ENCODE assay signal across 11 cellular contexts in the genomic region with DNA sequence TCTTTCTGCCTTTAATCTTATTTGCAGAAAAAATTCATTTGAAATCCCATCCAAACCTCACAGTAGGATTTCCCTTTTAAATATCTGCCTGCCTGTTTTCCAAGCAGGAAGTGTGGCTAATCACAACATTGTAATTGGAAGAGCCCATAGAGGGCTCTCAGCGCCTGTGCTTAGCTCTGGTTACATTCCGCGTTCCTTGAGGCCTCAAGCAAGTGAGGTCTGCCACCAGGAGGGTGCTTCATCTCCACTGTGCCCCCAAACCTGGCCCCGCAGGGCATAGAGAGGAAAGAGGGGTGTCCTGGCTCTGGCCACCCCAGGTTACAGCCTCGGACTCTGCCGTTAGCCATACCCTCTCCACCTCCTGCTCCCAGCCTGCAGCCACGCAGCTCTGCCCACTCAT.
DNase-seq lines count a peak whose midpoint lies in the region; ATAC-seq and TF ChIP-seq lines count a peak whose summit lies in the region.
"Had no signal": no experiment of that assay in that cellular context is flagged by ENCODE, and none has a peak within 500 bp of the region (broad histone marks: within the 10 kb centered on the region; RNA-seq: fewer than 3 reads in every experiment).

No MANE protein-coding gene starts in this region.

- WGBS in mesendoderm (ENCODE audit: extremely low coverage, insufficient coverage, low lambda C conversion rate), result no CpG with 5 or more reads among the region's 7 CpGs

- H4K5ac ChIP-seq in mesendoderm (ENCODE audit: low read length), result no peak overlapping the region

- no peak overlapping the region for H3K4ac ChIP-seq in mesendoderm (ENCODE audit: low read depth, low read length)

- POLR2A ChIA-PET in activated CD8-positive, alpha-beta T cell treated with anti-CD3 and anti-CD28 coated beads, Interleukin-2, amount 10 ng/mL, durations not matched to agents 7 days and 5 days (lab: Charles Lee), result no interaction called here

- no peak overlapping the region for H4K8ac ChIP-seq in mesendoderm (ENCODE audit: low read depth, low read length)

- H2BK15ac ChIP-seq in mesendoderm (replicated peaks; ENCODE audit: low read depth), result no peak overlapping the region

- H3K27me3 Mint-ChIP-seq in activated CD8-positive, alpha-beta T cell treated with anti-CD3 and anti-CD28 coated beads, Interleukin-2, amount 10 ng/mL, durations not matched to agents 7 days and 5 days (ENCODE audit: low read depth), result peaks cover 14% of the 10 kb centered on the region

- ATAC-seq in HG02623 (IDR thresholded peaks at IDR 0.05; ENCODE audit: unreplicated experiment) (no peak), GM18502 (IDR thresholded peaks at IDR 0.05; ENCODE audit: poor library complexity, unreplicated experiment) (no peak)
- ATAC-seq in activated CD8-positive, alpha-beta T cell treated with anti-CD3 and anti-CD28 coated beads, Interleukin-2, amount 10 ng/mL, durations not matched to agents 7 days and 5 days, result no peak

- H3K9me3 ChIP-seq in effector memory CD4-positive, alpha-beta T cell (ENCODE audit: control insufficient read depth, low read length), result no peaks in the 10 kb centered on the region
- H3K9me3 ChIP-seq: tibial artery had no signal

- peak overlapping the region; percentile 38 for H3K27ac ChIP-seq in mesendoderm (ENCODE audit: low read depth, low read length)
- H3K27ac ChIP-seq in effector memory CD4-positive, alpha-beta T cell (ENCODE audit: insufficient read depth, low read length, poor library complexity, severe bottlenecking), result no peak overlapping the region
- H3K27ac ChIP-seq: tibial artery had no signal

- no peaks in the 10 kb centered on the region for H3K79me1 ChIP-seq in mesendoderm (ENCODE audit: low read length)

- TF ChIP-seq CTCF in AG10803 (conservative IDR thresholded peaks at IDR 0.05; ENCODE audit: low read length) (peak; percentile 31), epithelial cell of esophagus (IDR thresholded peaks at IDR 0.05; ENCODE audit: insufficient read depth, low read depth, low read length, missing control alignments) (peak; percentile 27)

- H2BK5ac ChIP-seq in mesendoderm (ENCODE audit: low read length), result peak overlapping the region; percentile 20

- DNase-seq in AG10803 (ENCODE audit: low read depth) (peak; percentile 17), NCI-H1694 treated with DMSO at 0.1 percent for 48 hours (lab: John Stamatoyannopoulos, UW) (peak; percentile 58), epithelial cell of esophagus (ENCODE audit: low read depth) (peak; percentile 29), mesendoderm (peak; percentile 82)
- DNase-seq in activated CD8-positive, alpha-beta T cell treated with anti-CD3 and anti-CD28 coated beads, Interleukin-2, amount 10 ng/mL, durations not matched to agents 7 days and 5 days, result no peak
- DNase-seq in effector memory CD4-positive, alpha-beta T cell, result no peak
- DNase-seq: SHP77, tibial artery had no signal

- CTCF ChIA-PET in activated CD8-positive, alpha-beta T cell treated with anti-CD3 and anti-CD28 coated beads, Interleukin-2, amount 10 ng/mL, durations not matched to agents 7 days and 5 days (lab: Charles Lee), result no interaction called here

- no peak overlapping the region for H3K27ac Mint-ChIP-seq in activated CD8-positive, alpha-beta T cell treated with anti-CD3 and anti-CD28 coated beads, Interleukin-2, amount 10 ng/mL, durations not matched to agents 7 days and 5 days
- H3K27ac Mint-ChIP-seq: mesothelial cell of epicardium had no signal

- no peak overlapping the region for H3K4me3 Mint-ChIP-seq in activated CD8-positive, alpha-beta T cell treated with anti-CD3 and anti-CD28 coated beads, Interleukin-2, amount 10 ng/mL, durations not matched to agents 7 days and 5 days
- H3K4me3 Mint-ChIP-seq: mesothelial cell of epicardium had no signal

- H3K79me2 ChIP-seq in mesendoderm (ENCODE audit: control insufficient read depth, insufficient read depth, low read length), result no peaks in the 10 kb centered on the region

- no peak overlapping the region for H2BK120ac ChIP-seq in mesendoderm (ENCODE audit: low read depth, low read length)

- H3K4me3 ChIP-seq in AG10803 (ENCODE audit: low read length), result no peak overlapping the region
- H3K4me3 ChIP-seq in epithelial cell of esophagus (ENCODE audit: low read length), result no peak overlapping the region
- H3K4me3 ChIP-seq in mesendoderm (ENCODE audit: low read length), result no peak overlapping the region
- no peak overlapping the region for H3K4me3 ChIP-seq in effector memory CD4-positive, alpha-beta T cell (ENCODE audit: insufficient read depth, low read depth, low read length, poor library complexity, severe bottlenecking)
- H3K4me3 ChIP-seq: tibial artery had no signal

- H3K36me3 Mint-ChIP-seq in activated CD8-positive, alpha-beta T cell treated with anti-CD3 and anti-CD28 coated beads, Interleukin-2, amount 10 ng/mL, durations not matched to agents 7 days and 5 days (ENCODE audit: low read depth), result no peaks in the 10 kb centered on the region
- H3K36me3 Mint-ChIP-seq: mesothelial cell of epicardium had no signal

- H3K4me1 Mint-ChIP-seq in activated CD8-positive, alpha-beta T cell treated with anti-CD3 and anti-CD28 coated beads, Interleukin-2, amount 10 ng/mL, durations not matched to agents 7 days and 5 days (ENCODE audit: low read depth), result no peaks in the 10 kb centered on the region

- no peaks in the 10 kb centered on the region for H3K27me3 ChIP-seq in mesendoderm (ENCODE audit: insufficient read depth, low read length, poor library complexity)
- H3K27me3 ChIP-seq in effector memory CD4-positive, alpha-beta T cell (replicated peaks; ENCODE audit: control insufficient read depth, insufficient read depth, low read length, poor library complexity, severe bottlenecking), result no peaks in the 10 kb centered on the region

- peak overlapping the region; percentile 86 for H3K56ac ChIP-seq in mesendoderm (ENCODE audit: low read length)

- peaks cover 7% of the 10 kb centered on the region for H3K4me1 ChIP-seq in mesendoderm (ENCODE audit: control insufficient read depth, low read depth, low read length)
- H3K4me1 ChIP-seq in effector memory CD4-positive, alpha-beta T cell (ENCODE audit: control insufficient read depth, insufficient read depth, low read length, poor library complexity, severe bottlenecking), result no peaks in the 10 kb centered on the region
- H3K4me1 ChIP-seq: tibial artery had no signal

- no peak overlapping the region for H3K4me2 ChIP-seq in mesendoderm (ENCODE audit: low read length)

- no peaks in the 10 kb centered on the region for H3K36me3 ChIP-seq in mesendoderm (ENCODE audit: control insufficient read depth, insufficient read depth, low read length)
- no peaks in the 10 kb centered on the region for H3K36me3 ChIP-seq in effector memory CD4-positive, alpha-beta T cell (ENCODE audit: control insufficient read depth, insufficient read depth, low read length)
- H3K36me3 ChIP-seq: tibial artery had no signal

- H3K9me3 Mint-ChIP-seq in activated CD8-positive, alpha-beta T cell treated with anti-CD3 and anti-CD28 coated beads, Interleukin-2, amount 10 ng/mL, durations not matched to agents 7 days and 5 days (ENCODE audit: insufficient read depth), result no peaks in the 10 kb centered on the region
- H3K9me3 Mint-ChIP-seq: mesothelial cell of epicardium had no signal

- H3K18ac ChIP-seq in mesendoderm (ENCODE audit: low read length), result no peak overlapping the region

- no peak overlapping the region for H2AK5ac ChIP-seq in mesendoderm (ENCODE audit: low read length)

- peak overlapping the region; percentile 53 for H3K9ac ChIP-seq in mesendoderm (ENCODE audit: low read length)

- H3K23ac ChIP-seq in mesendoderm (ENCODE audit: low read length), result no peak overlapping the region

Comparison
In these comparisons a context has a peak if more than half of its experiments do, and no peak if none do; other contexts are left out.
1. DNase-seq: peak in AG10803 (single experiment), NCI-H1694 treated with DMSO at 0.1 percent for 48 hours (single experiment), epithelial cell of esophagus (single experiment) and mesendoderm (single experiment); none in activated CD8-positive, alpha-beta T cell treated with anti-CD3 and anti-CD28 coated beads, Interleukin-2, amount 10 ng/mL, durations not matched to agents 7 days and 5 days (single experiment) and effector memory CD4-positive, alpha-beta T cell (0 of 3).